In genomic region chr4:89334830-89335229, GRCh38 we compare ENCODE assay signal across 1 cellular context.
TF ChIP-seq lines count a peak whose summit lies in the region.

No MANE protein-coding gene starts in this region.

TF ChIP-seq in GM23338, 12 proteins besides CTCF, POLR2A, EP300 and RAD21 (continued from another document):
- TF ChIP-seq NANOG (IDR thresholded peaks at IDR 0.05; ENCODE audit: borderline replicate concordance) (no peak), EZH2phosphoT487 (IDR thresholded peaks at IDR 0.05; ENCODE audit: unreplicated experiment) (no peak), ETS1 (IDR thresholded peaks at IDR 0.05) (no peak), ZNF114 (CRISPR knock-in tag; IDR thresholded peaks at IDR 0.05) (no peak)
